Comparison of ENCODE assay signal across 8 cellular contexts in genomic region chr3:31532587-31533168, GRCh38. TPM values are rescaled to one million over a fixed set of nuclear protein-coding genes. Genes with fewer than 3 reads are reported as not detected.
DNase-seq lines count a peak whose midpoint lies in the region; ATAC-seq, FAIRE-seq and TF ChIP-seq lines count a peak whose summit lies in the region.

STT3B (plus strand) TSS chr3:31532925; CDS start chr3:31532999, 74 bp downstream.

- no peaks in the 10 kb centered on the region for H3K9me3 ChIP-seq in thymus (ENCODE audit: control insufficient read depth)

- H3K27ac ChIP-seq in thymus (ENCODE audit: low read depth): peak within 1 kb of the TSS; percentile 100

- no peaks in the 10 kb centered on the region for H3K36me3 Mint-ChIP-seq in osteocyte (ENCODE audit: unreplicated experiment)

- H3K27me3 Mint-ChIP-seq in osteocyte (ENCODE audit: unreplicated experiment): no peaks in the 10 kb centered on the region

- peak within 1 kb of the TSS; percentile 79 for H3K4me3 ChIP-seq in thymus (ENCODE audit: low read length)

- H3K4me1 ChIP-seq in thymus (ENCODE audit: control insufficient read depth, insufficient read depth, low read length): peaks cover 9% of the 10 kb centered on the region

- ATAC-seq in GM19397 (IDR thresholded peaks at IDR 0.05; ENCODE audit: unreplicated experiment) (peak; percentile 50), HG03521 (IDR thresholded peaks at IDR 0.05; ENCODE audit: unreplicated experiment) (peak; percentile 47)

- H3K9me3 Mint-ChIP-seq in osteocyte (ENCODE audit: unreplicated experiment): no peaks in the 10 kb centered on the region

- H3K27ac Mint-ChIP-seq in osteocyte (ENCODE audit: unreplicated experiment): peak within 1 kb of the TSS; percentile 99

- H3K36me3 ChIP-seq in thymus (ENCODE audit: control insufficient read depth, insufficient read depth): no peaks in the 10 kb centered on the region

- in situ Hi-C loops in Caki2 (cut with HindIII; ENCODE audit: low pct_unique_long_range_greater_than_20kb, low sequenced_read_pairs): no loop called here

- under 1% methylated on average over 68 of the region's 68 CpGs for WGBS in thymus

- H3K4me1 Mint-ChIP-seq in osteocyte (ENCODE audit: unreplicated experiment): peaks cover 22% of the 10 kb centered on the region

- peak within 1 kb of the TSS; percentile 92 for H3K4me3 Mint-ChIP-seq in osteocyte (ENCODE audit: unreplicated experiment)

- DNase-seq in Caki2 (ENCODE audit: low read depth) (no peak), RCC 7860 (ENCODE audit: low spot score) (peak; percentile 60), glomerular endothelial cell (ENCODE audit: extremely low read depth, low read depth, low spot score) (no peak), osteocyte (ENCODE audit: extremely low spot score, unreplicated experiment) (peak; percentile 91)
- peak; percentile 74 to 84 (median 78) for DNase-seq in activated naive CD4-positive, alpha-beta T cell (lab: John Stamatoyannopoulos, UW)

- H3K27me3 ChIP-seq in thymus (ENCODE audit: control insufficient read depth, insufficient read depth): no peaks in the 10 kb centered on the region

- no peak for TF ChIP-seq CTCF in osteocyte (IDR thresholded peaks at IDR 0.05)

- no peak for FAIRE-seq in RCC 7860 (lab: Jason Lieb, UNC)

RNA-seq across cellular contexts. Expression of gene STT3B, which starts in this region (rescaled TPM):
- total RNA-seq in Caki2 (2014; rRNA removed; shearing (Covaris generic); ENCODE audit: low replicate concordance): 54.3 and 75.8 TPM in 2 replicates
- total RNA-seq in glomerular endothelial cell: 108 and 130 TPM in 2 replicates
- 98.7 and 111 TPM in 2 replicates for total RNA-seq in osteocyte
- 84.8 TPM for polyA plus RNA-seq in thymus

Comparison
In these comparisons a context has a peak if more than half of its experiments do, and no peak if none do; other contexts are left out.
1. DNase-seq: peak in RCC 7860 (single experiment), activated naive CD4-positive, alpha-beta T cell (4 of 4) and osteocyte (single experiment); none in Caki2 (single experiment) and glomerular endothelial cell (single experiment).